Comparison of ENCODE assay signal across 19 cellular contexts in genomic region chr16:80175011-80175410, GRCh38.
"Had no signal": no experiment of that assay in that cellular context is flagged by ENCODE, and none has a peak within 500 bp of the region (broad histone marks: within the 10 kb centered on the region; RNA-seq: fewer than 3 reads in every experiment).

No MANE protein-coding gene starts in this region.

- H2AFZ ChIP-seq: hepatocyte had no signal

- H3K4me2 ChIP-seq: hepatocyte had no signal

- H3K79me2 ChIP-seq: hepatocyte had no signal

- H3K27me3 ChIP-seq: esophagus muscularis mucosa, hepatocyte, tibial nerve, uterus had no signal

- H3K9me3 ChIP-seq: esophagus muscularis mucosa, tibial nerve, uterus had no signal

- H3K36me3 ChIP-seq: esophagus muscularis mucosa, tibial nerve, uterus had no signal

- H3K4me1 ChIP-seq: esophagus muscularis mucosa, tibial nerve, uterus had no signal

- DNase-seq: activated CD4-positive, alpha-beta T cell treated with anti-CD3 and anti-CD28 coated beads, Interleukin-2, amount 50 U/mL, for 1 hour; activated CD4-positive, CD25-positive, alpha-beta regulatory T cell treated with anti-CD3 and anti-CD28 coated beads, Interleukin-2, amount 50 U/mL, for 72 hours; activated CD8-positive, alpha-beta memory T cell treated with anti-CD3 and anti-CD28 coated beads, Interleukin-2, amount 50 U/mL, for 4 hours; activated effector memory CD4-positive, alpha-beta T cell treated with Interleukin-2 at 50 U/mL for 16 hours; activated naive CD4-positive, alpha-beta T cell treated with anti-CD3 and anti-CD28 coated beads, Interleukin-2, amount 10 ng/mL, durations not matched to agents 7 days and 5 days; activated T-cell treated with anti-CD3 and anti-CD28 coated beads, Interleukin-2, amount 50 U/mL, for 4 hours; effector CD8-positive, alpha-beta T cell; left cardiac atrium; natural killer cell; stimulated activated CD4-positive, alpha-beta T cell treated with anti-CD3 and anti-CD28 coated beads, Interleukin-12 subunit alpha, Interleukin-12 subunit beta, amount 100 ng/mL, for 4 hours; stimulated activated CD4-positive, alpha-beta T cell treated with anti-CD3 and anti-CD28 coated beads, Interleukin-1b, Interleukin-23, amount 100 ng/mL, for 48 hours; stimulated activated CD8-positive, alpha-beta memory T cell treated with anti-CD3 and anti-CD28 coated beads, Interleukin-4, amount 100 ng/mL, for 48 hours; stimulated activated naive CD4-positive, alpha-beta T cell treated with Interleukin-2 at 50 U/mL for 16 hours; T-helper 17 cell; uterus had no signal

- H3K27ac ChIP-seq: esophagus muscularis mucosa, tibial nerve, uterus, VCaP had no signal

- H3K4me3 ChIP-seq: esophagus muscularis mucosa, hepatocyte, tibial nerve, uterus had no signal

- ATAC-seq: activated T-cell treated with anti-CD3 and anti-CD28 coated beads, Interleukin-2, amount 50 U/mL, for 4 hours; natural killer cell; T-helper 17 cell had no signal
